ENCODE assay signal across 20 cellular contexts in the genomic region with DNA sequence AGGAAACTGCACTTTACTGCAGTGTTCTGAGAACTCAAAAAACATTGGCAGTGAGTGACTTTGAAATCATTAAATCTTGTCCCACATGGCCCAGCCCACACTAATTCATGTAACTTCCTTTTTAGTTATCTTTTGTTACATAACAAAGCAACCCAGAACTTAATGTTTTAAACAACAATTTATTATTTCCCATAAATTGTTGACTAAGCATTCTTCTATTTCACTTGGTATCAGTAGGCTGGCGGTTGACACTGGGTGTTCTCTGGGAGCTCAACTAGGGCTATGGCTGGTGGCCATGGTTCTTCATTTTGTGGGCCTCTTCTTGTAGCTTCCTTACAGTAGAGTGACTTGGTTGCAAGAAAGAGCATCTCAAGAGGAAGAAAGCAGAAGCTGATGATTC.
DNase-seq lines count a peak whose midpoint lies in the region; ATAC-seq, FAIRE-seq and TF ChIP-seq lines count a peak whose summit lies in the region.
"Had no signal": no experiment of that assay in that cellular context is flagged by ENCODE, and none has a peak within 500 bp of the region (broad histone marks: within the 10 kb centered on the region; RNA-seq: fewer than 3 reads in every experiment).

No MANE protein-coding gene starts in this region.

- intact Hi-C loops in HepG2 (cut with micrococcal nuclease; ENCODE audit: unreplicated experiment), result no loop called here
- intact Hi-C loops in right lobe of liver (cut with DNase I), result no loop called here

- DNase-seq in HepG2 (ENCODE audit: low spot score), result no peak
- DNase-seq in right lobe of liver, result no peak
- DNase-seq in OCI-M1 (lab: John Stamatoyannopoulos, UW), result peak; percentile 61
- no peak for DNase-seq in kidney tubule cell (ENCODE audit: low spot score)
- DNase-seq: ACHN; BE2C; C1 segment of cervical spinal cord; Caco-2; Calu3; CD4-positive, CD25-positive, alpha-beta regulatory T cell; CD8-positive, alpha-beta T cell; DMS79 treated with DMSO at 0.1 percent for 48 hours; GDM1 had no signal

- TF ChIP-seq CTCF in HepG2 (CRISPR knock-in tag; IDR thresholded peaks at IDR 0.05) (no peak), right lobe of liver (IDR thresholded peaks at IDR 0.05) (no peak)

- no peak overlapping the region for H2AFZ ChIP-seq in HepG2 (ENCODE audit: low read length)

- CTCF ChIA-PET in HepG2 (lab: Yijun Ruan, JAX; ENCODE audit: low intra/inter-chr PET ratio, low total read pairs), result no interaction called here

- H3K4me3 ChIP-seq in HepG2 (replicated peaks in 1 of 3; ENCODE audit: insufficient read depth in 1 of 3, low read depth in 2 of 3, low read length in 3 of 3) (no peak overlapping the region), right lobe of liver (no peak overlapping the region)
- H3K4me3 ChIP-seq: BLaER1, GM12878 had no signal

- FAIRE-seq in HepG2 (lab: Jason Lieb, UNC), result no peak
- FAIRE-seq: D721Med, GM12878, GM12892, GM18507 had no signal

- no peaks in the 10 kb centered on the region for H4K20me1 ChIP-seq in HepG2 (ENCODE audit: insufficient read depth, low read length)
- H4K20me1 ChIP-seq: BLaER1 had no signal

- ATAC-seq in HepG2 (no peak), right lobe of liver (no peak), GM21786 (IDR thresholded peaks at IDR 0.05; ENCODE audit: unreplicated experiment) (no peak)
- ATAC-seq: CD8-positive, alpha-beta T cell; GM12878 had no signal

- H3K36me3 ChIP-seq in HepG2 (replicated peaks in 1 of 2; ENCODE audit: control insufficient read depth in 1 of 2, insufficient read depth in 2 of 2, low read length in 2 of 2) (no peaks in the 10 kb centered on the region), right lobe of liver (no peaks in the 10 kb centered on the region)
- H3K36me3 ChIP-seq: BE2C, BLaER1 had no signal

- TF ChIP-seq POLR2A in HepG2 (IDR thresholded peaks at IDR 0.05; ENCODE audit: insufficient read depth in 1 of 2, low read depth in 2 of 2, low read length in 2 of 2) (no peak), right lobe of liver (IDR thresholded peaks at IDR 0.05) (no peak)

- no peaks in the 10 kb centered on the region for H3K79me2 ChIP-seq in HepG2 (ENCODE audit: insufficient read depth, low read length)

- H3K4me1 ChIP-seq in HepG2 (ENCODE audit: insufficient read depth, low read length) (peaks cover 6% of the 10 kb centered on the region; the same call in 1 of the 2 replicates), right lobe of liver (no peaks in the 10 kb centered on the region)
- H3K4me1 ChIP-seq: BE2C, Caco-2 had no signal

- H3K27ac ChIP-seq in HepG2 (ENCODE audit: extremely low read length, insufficient read depth, low read length), result no peak overlapping the region
- no peak overlapping the region for H3K27ac ChIP-seq in right lobe of liver
- H3K27ac ChIP-seq: 22Rv1, BLaER1 had no signal

- H3K27me3 ChIP-seq in HepG2 (ENCODE audit: control insufficient read depth in 1 of 2, insufficient read depth in 2 of 2, low read length in 2 of 2) (no peaks in the 10 kb centered on the region), right lobe of liver (no peaks in the 10 kb centered on the region)
- H3K27me3 ChIP-seq: BE2C, BLaER1 had no signal

- TF ChIP-seq RAD21 in HepG2 (CRISPR knock-in tag; IDR thresholded peaks at IDR 0.05), result no peak

- H3K9ac ChIP-seq in HepG2 (ENCODE audit: insufficient read depth, low read depth, low read length), result no peak overlapping the region
- H3K9ac ChIP-seq: BLaER1 had no signal

- POLR2A ChIA-PET in HepG2 (lab: Yijun Ruan, JAX), result no interaction called here

- H3K4me2 ChIP-seq in HepG2 (ENCODE audit: low read depth, low read length), result no peak overlapping the region
- H3K4me2 ChIP-seq: BLaER1 had no signal

- no peaks in the 10 kb centered on the region for H3K9me3 ChIP-seq in HepG2 (ENCODE audit: low read length)
- H3K9me3 ChIP-seq in right lobe of liver, result no peaks in the 10 kb centered on the region
- H3K9me3 ChIP-seq: BE2C, Caco-2 had no signal

- no TSS peak for BruUV-seq in HepG2 (replicated peaks; lab: Mats Ljungman, UMichigan)

- TF ChIP-seq EP300 in HepG2 (IDR thresholded peaks at IDR 0.05; ENCODE audit: low read depth in 2 of 2, low read length in 2 of 2) (no peak), HepG2 (CRISPR knock-in tag; IDR thresholded peaks at IDR 0.05; ENCODE audit: borderline replicate concordance) (no peak)

- 85% methylated on average over 1 of the region's 1 CpG for WGBS in HepG2 (ENCODE audit: low lambda C conversion rate)
- WGBS in right lobe of liver (ENCODE audit: insufficient coverage, low coverage, low lambda C conversion rate, missing lambda C conversion rate), result 87% methylated on average over 1 of the region's 1 CpG

- in situ Hi-C loops in HepG2 (cut with HindIII; ENCODE audit: extremely low pct_ligation_motif_present, low pct_unique_long_range_greater_than_20kb), result no loop called here

TF ChIP-seq in HepG2, 621 proteins besides CTCF, POLR2A, EP300 and RAD21:
- TF ChIP-seq MAFF (IDR thresholded peaks at IDR 0.05; ENCODE audit: low read depth, low read length) (peak; percentile 61), MAFK (conservative IDR thresholded peaks at IDR 0.05 in 1 of 2, IDR thresholded peaks at IDR 0.05 in 1 of 2; ENCODE audit: low read length in 2 of 2) (peak; percentile 61 to 81), ZNF225 (CRISPR knock-in tag; IDR thresholded peaks at IDR 0.05) (no peak)
